Comparison of ENCODE assay signal across 8 cellular contexts in genomic region chr7:2231992-2232765, GRCh38. TPM values are rescaled to one million over a fixed set of nuclear protein-coding genes. Genes with fewer than 3 reads are reported as not detected.
DNase-seq lines count a peak whose midpoint lies in the region; ATAC-seq lines count a peak whose summit lies in the region.

No MANE protein-coding gene starts in this region.

- H3K27me3 ChIP-seq in neuronal stem cell (ENCODE audit: control insufficient read depth in 3 of 3, insufficient read depth in 3 of 3, low read depth in 1 of 3, low read length in 3 of 3) = no peaks in the 10 kb centered on the region

- H2AK5ac ChIP-seq in neuronal stem cell (ENCODE audit: low read depth, low read length) = peak overlapping the region; percentile 41

- peak; percentile 23 for ATAC-seq in GM21367 (IDR thresholded peaks at IDR 0.05; ENCODE audit: unreplicated experiment)

- no peak overlapping the region for H2BK5ac ChIP-seq in neuronal stem cell (ENCODE audit: low read length)

- DNase-seq in COLO668 (lab: John Stamatoyannopoulos, UW; ENCODE audit: unreplicated experiment) (peak; percentile 53), HT-29 (ENCODE audit: low spot score) (peak; percentile 34), fibroblast of peridontal ligament (ENCODE audit: extremely low read depth) (peak; percentile 10), neuronal stem cell (ENCODE audit: low spot score) (no peak), SW 1271 (lab: John Stamatoyannopoulos, UW) (no peak), OCI-M2 (lab: John Stamatoyannopoulos, UW; ENCODE audit: unreplicated experiment) (no peak)
- peak; percentile 25 to 29 for DNase-seq in activated CD4-positive, alpha-beta T cell treated with anti-CD3 and anti-CD28 coated beads, Interleukin-2, amount 50 U/mL, for 48 hours

- H3K4me3 ChIP-seq in neuronal stem cell (ENCODE audit: low read length in 2 of 2) = peak overlapping the region; percentile 61 to 94

- H3K36me3 ChIP-seq in neuronal stem cell (replicated peaks in 1 of 2; ENCODE audit: control insufficient read depth in 2 of 2, insufficient read depth in 2 of 2, low read length in 2 of 2) = peaks cover 47 to 73% of the 10 kb centered on the region in 2 donors

- no peak overlapping the region for H4K91ac ChIP-seq in neuronal stem cell (ENCODE audit: low read depth, low read length, poor library complexity)

- H4K8ac ChIP-seq in neuronal stem cell (ENCODE audit: low read depth, low read length) = peak overlapping the region; percentile 25

- peak overlapping the region; percentile 78 for H3K4ac ChIP-seq in neuronal stem cell (ENCODE audit: low read length)

- peak overlapping the region; percentile 98 for H2AFZ ChIP-seq in neuronal stem cell (ENCODE audit: low read length)

- H3K4me2 ChIP-seq in neuronal stem cell (ENCODE audit: insufficient read depth, low read length, poor library complexity, severe bottlenecking) = peak overlapping the region; percentile 95

- WGBS in neuronal stem cell (ENCODE audit: extremely low coverage in 2 of 2, insufficient read length in 2 of 2, insufficient replicate concordance in 1 of 2), 2 donors = no CpG with 5 or more reads among the region's 46 CpGs

- no peak overlapping the region for H3K27ac ChIP-seq in neuronal stem cell (replicated peaks; ENCODE audit: low read length)

- H3K9ac ChIP-seq in neuronal stem cell (ENCODE audit: low read depth, low read length, poor library complexity) = peak overlapping the region; percentile 98

- H3K79me1 ChIP-seq in neuronal stem cell (ENCODE audit: low read depth, low read length) = peaks cover 14% of the 10 kb centered on the region

- H3K18ac ChIP-seq in neuronal stem cell (ENCODE audit: low read length) = peak overlapping the region; percentile 84

- H3K14ac ChIP-seq in neuronal stem cell (ENCODE audit: low read length) = peak overlapping the region; percentile 25

- H3K23ac ChIP-seq in neuronal stem cell (ENCODE audit: low read depth, low read length, poor library complexity) = peak overlapping the region; percentile 40

- peaks cover 4 to 9% of the 10 kb centered on the region in 2 donors for H3K4me1 ChIP-seq in neuronal stem cell (ENCODE audit: control insufficient read depth in 2 of 2, insufficient read depth in 1 of 2, low read depth in 1 of 2, low read length in 2 of 2)

- H2BK12ac ChIP-seq in neuronal stem cell (ENCODE audit: low read length) = no peak overlapping the region

- no peak overlapping the region for H2BK120ac ChIP-seq in neuronal stem cell (ENCODE audit: low read depth, low read length)

- peak overlapping the region; percentile 45 for H2BK15ac ChIP-seq in neuronal stem cell (ENCODE audit: low read length)

- no peaks in the 10 kb centered on the region for H3K9me3 ChIP-seq in neuronal stem cell (replicated peaks in 1 of 2; ENCODE audit: control insufficient read depth in 2 of 2, insufficient read depth in 1 of 2, low read depth in 1 of 2, low read length in 2 of 2)

RNA-seq across cellular contexts. Expression of gene MAD1L1, which starts 0.6 kb away (rescaled TPM):
- total RNA-seq in HT-29 (2014; rRNA removed; shearing (Covaris generic)) = 89.2 and 103 TPM in 2 replicates
- 20.0 TPM for polyA plus RNA-seq in neuronal stem cell (2013, experiment 1 of 2)
- polyA plus RNA-seq in neuronal stem cell (2013, experiment 2 of 2) = 18.9 TPM

RNA-seq across cellular contexts. Expression of gene MRM2, which starts 9.8 kb away (rescaled TPM):
- 46.6 and 48.2 TPM in 2 replicates for total RNA-seq in HT-29 (2014; rRNA removed; shearing (Covaris generic))
- polyA plus RNA-seq in neuronal stem cell (2013, experiment 1 of 2) = 21.4 TPM
- 21.4 TPM for polyA plus RNA-seq in neuronal stem cell (2013, experiment 2 of 2)

RNA-seq across cellular contexts. Expression of gene NUDT1, which starts 9.8 kb away (rescaled TPM):
- 68.6 and 69.1 TPM in 2 replicates for total RNA-seq in HT-29 (2014; rRNA removed; shearing (Covaris generic))
- polyA plus RNA-seq in neuronal stem cell (2013, experiment 1 of 2) = 46.7 TPM
- polyA plus RNA-seq in neuronal stem cell (2013, experiment 2 of 2) = 46.4 TPM

Comparison
In these comparisons a context has a peak if more than half of its experiments do, and no peak if none do; other contexts are left out.
1. DNase-seq: peak in COLO668 (single experiment), HT-29 (single experiment), activated CD4-positive, alpha-beta T cell treated with anti-CD3 and anti-CD28 coated beads, Interleukin-2, amount 50 U/mL, for 48 hours (2 of 2) and fibroblast of peridontal ligament (single experiment); none in neuronal stem cell (single experiment), SW 1271 (0 of 2) and OCI-M2 (single experiment).